In genomic region chr20:5315807-5316187, GRCh38 we compare ENCODE assay signal across 24 cellular contexts. TPM values are rescaled to one million over a fixed set of nuclear protein-coding genes. Genes with fewer than 3 reads are reported as not detected.
DNase-seq lines count a peak whose midpoint lies in the region; ATAC-seq, FAIRE-seq and TF ChIP-seq lines count a peak whose summit lies in the region.
"Had no signal": no experiment of that assay in that cellular context is flagged by ENCODE, and none has a peak within 500 bp of the region (broad histone marks: within the 10 kb centered on the region; RNA-seq: fewer than 3 reads in every experiment).

No MANE protein-coding gene starts in this region.

- 23% methylated on average over 19 of the region's 28 CpGs for WGBS in A549 (ENCODE audit: missing lambda C conversion rate)
- WGBS in ectodermal cell, 2 experiments, result 1% methylated on average over 28 of the region's 28 CpGs

- no peak overlapping the region for H3K27ac ChIP-seq in A549
- no peak overlapping the region for H3K27ac ChIP-seq in ectodermal cell (ENCODE audit: insufficient read depth, low read depth, low read length, poor library complexity, severe bottlenecking)
- H3K27ac ChIP-seq in substantia nigra (ENCODE audit: low read depth, low read length, poor library complexity, severe bottlenecking), result no peak overlapping the region
- H3K27ac ChIP-seq: adrenal gland, psoas muscle, skin epidermis had no signal

- FAIRE-seq in A549 (lab: Jason Lieb, UNC), result no peak
- FAIRE-seq: bronchial epithelial cell had no signal

- H3K27me3 ChIP-seq in ectodermal cell (ENCODE audit: control insufficient read depth, insufficient read depth, low read length, poor library complexity, severe bottlenecking), result peaks cover 60% of the 10 kb centered on the region

- H3K4me3 ChIP-seq in A549, result no peak overlapping the region
- peak overlapping the region; percentile 46 for H3K4me3 ChIP-seq in ectodermal cell (ENCODE audit: insufficient read depth, low read depth, low read length)
- H3K4me3 ChIP-seq: adrenal gland, psoas muscle, skin epidermis had no signal

- ATAC-seq in A549 (no peak; a peak in 2 of 6 replicates), HG02678 (IDR thresholded peaks at IDR 0.05; ENCODE audit: unreplicated experiment) (no peak)
- ATAC-seq: left cardiac atrium, natural killer cell, psoas muscle had no signal

- no peak for TF ChIP-seq CTCF in A549 (IDR thresholded peaks at IDR 0.05)

- TF ChIP-seq RAD21 in A549 (conservative IDR thresholded peaks at IDR 0.05 in 1 of 2, IDR thresholded peaks at IDR 0.05 in 1 of 2), result no peak

- TF ChIP-seq EP300 in A549 (IDR thresholded peaks at IDR 0.05), result no peak

- DNase-seq in A549 (ENCODE audit: low read depth in 1 of 2, low spot score in 1 of 2), result no peak
- peak; percentile 35 for DNase-seq in iPS-NIHi7 (ENCODE audit: extremely low spot score)
- no peak for DNase-seq in substantia nigra (lab: John Stamatoyannopoulos, UW)
- DNase-seq in midbrain (lab: John Stamatoyannopoulos, UW), result no peak
- DNase-seq in NCI-H226, result no peak
- DNase-seq: activated effector memory CD4-positive, alpha-beta T cell treated with anti-CD3 and anti-CD28 coated beads, Interleukin-2, amount 50 U/mL, for 16 hours; adrenal gland; foreskin fibroblast; HCEC 1CT; hippocampal formation; left cardiac atrium; natural killer cell; NCI-H1417 treated with DMSO at 0.1 percent for 48 hours; NCI-H2171; psoas muscle; Right ventricle myocardium superior; stimulated activated CD4-positive, alpha-beta T cell treated with anti-CD3 and anti-CD28 coated beads, Interleukin-4, amount 100 ng/mL, for 24 hours; T-helper 1 cell had no signal

- H3K9me3 ChIP-seq in A549 (peaks cover 11% of the 10 kb centered on the region; the same call in 1 of the 3 replicates), ES-I3 (ENCODE audit: control insufficient read depth, insufficient read depth, low read length) (no peaks in the 10 kb centered on the region), ectodermal cell (ENCODE audit: control insufficient read depth, low read length) (no peaks in the 10 kb centered on the region)
- H3K9me3 ChIP-seq: adrenal gland, psoas muscle had no signal

- no peak for TF ChIP-seq POLR2A in A549 (IDR thresholded peaks at IDR 0.05; ENCODE audit: low read length)

- H3K4me1 ChIP-seq in A549 (no peaks in the 10 kb centered on the region), ES-I3 (ENCODE audit: insufficient read depth, low read length) (no peaks in the 10 kb centered on the region), ectodermal cell (ENCODE audit: control insufficient read depth, insufficient read depth, low read length) (peaks cover 8% of the 10 kb centered on the region)
- H3K4me1 ChIP-seq: adrenal gland, psoas muscle had no signal

- POLR2A ChIA-PET in A549 (lab: Yijun Ruan, JAX), result no interaction called here

- H3K36me3 ChIP-seq in ES-I3 (ENCODE audit: insufficient read depth, low read length) (no peaks in the 10 kb centered on the region), ectodermal cell (ENCODE audit: control insufficient read depth, insufficient read depth, low read length) (no peaks in the 10 kb centered on the region)
- H3K36me3 ChIP-seq: adrenal gland had no signal

- H3K4me2 ChIP-seq in A549, result peak overlapping the region; percentile 32; the same call in 2 of the 3 replicates

- H3K9ac ChIP-seq in ES-I3 (ENCODE audit: low read depth, low read length), result peak overlapping the region; percentile 81

- CTCF ChIA-PET in A549 (lab: Yijun Ruan, JAX), result no interaction called here

TF ChIP-seq in A549, 52 proteins besides CTCF, POLR2A, EP300 and RAD21 (continues in another document):
- TF ChIP-seq, protein P1, sequence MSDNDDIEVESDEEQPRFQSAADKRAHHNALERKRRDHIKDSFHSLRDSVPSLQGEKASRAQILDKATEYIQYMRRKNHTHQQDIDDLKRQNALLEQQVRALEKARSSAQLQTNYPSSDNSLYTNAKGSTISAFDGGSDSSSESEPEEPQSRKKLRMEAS (IDR thresholded peaks at IDR 0.05), result no peak
- TF ChIP-seq HES2 (IDR thresholded peaks at IDR 0.05) (no peak), ELK1 (IDR thresholded peaks at IDR 0.05; ENCODE audit: low read depth, low read length) (no peak), HOXB13 (CRISPR knock-in tag; IDR thresholded peaks at IDR 0.05; ENCODE audit: low read depth) (no peak), PHF8 (IDR thresholded peaks at IDR 0.05; ENCODE audit: borderline replicate concordance, low read depth) (no peak), USF2 (IDR thresholded peaks at IDR 0.05) (no peak), MYC (IDR thresholded peaks at IDR 0.05; ENCODE audit: borderline replicate concordance, low read length) (no peak), RNF2 (IDR thresholded peaks at IDR 0.05; ENCODE audit: borderline replicate concordance, low read depth) (no peak), FOSL2 (IDR thresholded peaks at IDR 0.05) (no peak), FOSL2 (CRISPR knock-in tag; IDR thresholded peaks at IDR 0.05) (no peak), ZFP36 (IDR thresholded peaks at IDR 0.05; ENCODE audit: borderline replicate concordance, partially characterized antibody) (no peak), EHMT2 (IDR thresholded peaks at IDR 0.05; ENCODE audit: low read depth) (no peak), JUNB (IDR thresholded peaks at IDR 0.05) (no peak), HEYL (CRISPR knock-in tag; IDR thresholded peaks at IDR 0.05) (no peak), TP53 (CRISPR knock-in tag; IDR thresholded peaks at IDR 0.05) (no peak)
- TF ChIP-seq, protein P2, sequence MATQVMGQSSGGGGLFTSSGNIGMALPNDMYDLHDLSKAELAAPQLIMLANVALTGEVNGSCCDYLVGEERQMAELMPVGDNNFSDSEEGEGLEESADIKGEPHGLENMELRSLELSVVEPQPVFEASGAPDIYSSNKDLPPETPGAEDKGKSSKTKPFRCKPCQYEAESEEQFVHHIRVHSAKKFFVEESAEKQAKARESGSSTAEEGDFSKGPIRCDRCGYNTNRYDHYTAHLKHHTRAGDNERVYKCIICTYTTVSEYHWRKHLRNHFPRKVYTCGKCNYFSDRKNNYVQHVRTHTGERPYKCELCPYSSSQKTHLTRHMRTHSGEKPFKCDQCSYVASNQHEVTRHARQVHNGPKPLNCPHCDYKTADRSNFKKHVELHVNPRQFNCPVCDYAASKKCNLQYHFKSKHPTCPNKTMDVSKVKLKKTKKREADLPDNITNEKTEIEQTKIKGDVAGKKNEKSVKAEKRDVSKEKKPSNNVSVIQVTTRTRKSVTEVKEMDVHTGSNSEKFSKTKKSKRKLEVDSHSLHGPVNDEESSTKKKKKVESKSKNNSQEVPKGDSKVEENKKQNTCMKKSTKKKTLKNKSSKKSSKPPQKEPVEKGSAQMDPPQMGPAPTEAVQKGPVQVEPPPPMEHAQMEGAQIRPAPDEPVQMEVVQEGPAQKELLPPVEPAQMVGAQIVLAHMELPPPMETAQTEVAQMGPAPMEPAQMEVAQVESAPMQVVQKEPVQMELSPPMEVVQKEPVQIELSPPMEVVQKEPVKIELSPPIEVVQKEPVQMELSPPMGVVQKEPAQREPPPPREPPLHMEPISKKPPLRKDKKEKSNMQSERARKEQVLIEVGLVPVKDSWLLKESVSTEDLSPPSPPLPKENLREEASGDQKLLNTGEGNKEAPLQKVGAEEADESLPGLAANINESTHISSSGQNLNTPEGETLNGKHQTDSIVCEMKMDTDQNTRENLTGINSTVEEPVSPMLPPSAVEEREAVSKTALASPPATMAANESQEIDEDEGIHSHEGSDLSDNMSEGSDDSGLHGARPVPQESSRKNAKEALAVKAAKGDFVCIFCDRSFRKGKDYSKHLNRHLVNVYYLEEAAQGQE (IDR thresholded peaks at IDR 0.05), result no peak
- TF ChIP-seq, protein P3, sequence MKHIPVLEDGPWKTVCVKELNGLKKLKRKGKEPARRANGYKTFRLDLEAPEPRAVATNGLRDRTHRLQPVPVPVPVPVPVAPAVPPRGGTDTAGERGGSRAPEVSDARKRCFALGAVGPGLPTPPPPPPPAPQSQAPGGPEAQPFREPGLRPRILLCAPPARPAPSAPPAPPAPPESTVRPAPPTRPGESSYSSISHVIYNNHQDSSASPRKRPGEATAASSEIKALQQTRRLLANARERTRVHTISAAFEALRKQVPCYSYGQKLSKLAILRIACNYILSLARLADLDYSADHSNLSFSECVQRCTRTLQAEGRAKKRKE (CRISPR knock-in tag; IDR thresholded peaks at IDR 0.05; ENCODE audit: low read depth), result no peak

RNA-seq across cellular contexts. Expression of gene PROKR2, which starts 1.0 kb away (rescaled TPM):
- not detected in 2 replicates for polyA plus RNA-seq in A549 (2011; rRNA removed)
- not detected in 2 replicates for polyA plus RNA-seq in A549 (2012; cell fraction: cytosol; rRNA removed)
- 0.04 TPM in 1 of 2 replicates, not detected in the other for polyA plus RNA-seq in A549 (2012; cell fraction: nucleus; rRNA removed)
- not detected in 3 replicates for polyA plus RNA-seq in A549 (2017; fragmentation: RNase III; extraction: RNeasy Plus Mini Kit Qiagen cat#74134 plus additional on column Dnase treatment)
- polyA minus RNA-seq in A549 (2011; rRNA and poly(A)+ RNA removed), result not detected in 2 replicates
- not detected for polyA plus RNA-seq in ectodermal cell (2013, experiment 1 of 4)
- polyA plus RNA-seq in ectodermal cell (2013, experiment 2 of 4), result not detected
- polyA plus RNA-seq in ectodermal cell (2013, experiment 3 of 4), result not detected
- not detected for polyA plus RNA-seq in ectodermal cell (2013, experiment 4 of 4)
- polyA plus RNA-seq: adrenal gland, IgD-negative memory B cell, psoas muscle had no signal
